ENCODE assay signal across 1 cellular context in the genomic region with DNA sequence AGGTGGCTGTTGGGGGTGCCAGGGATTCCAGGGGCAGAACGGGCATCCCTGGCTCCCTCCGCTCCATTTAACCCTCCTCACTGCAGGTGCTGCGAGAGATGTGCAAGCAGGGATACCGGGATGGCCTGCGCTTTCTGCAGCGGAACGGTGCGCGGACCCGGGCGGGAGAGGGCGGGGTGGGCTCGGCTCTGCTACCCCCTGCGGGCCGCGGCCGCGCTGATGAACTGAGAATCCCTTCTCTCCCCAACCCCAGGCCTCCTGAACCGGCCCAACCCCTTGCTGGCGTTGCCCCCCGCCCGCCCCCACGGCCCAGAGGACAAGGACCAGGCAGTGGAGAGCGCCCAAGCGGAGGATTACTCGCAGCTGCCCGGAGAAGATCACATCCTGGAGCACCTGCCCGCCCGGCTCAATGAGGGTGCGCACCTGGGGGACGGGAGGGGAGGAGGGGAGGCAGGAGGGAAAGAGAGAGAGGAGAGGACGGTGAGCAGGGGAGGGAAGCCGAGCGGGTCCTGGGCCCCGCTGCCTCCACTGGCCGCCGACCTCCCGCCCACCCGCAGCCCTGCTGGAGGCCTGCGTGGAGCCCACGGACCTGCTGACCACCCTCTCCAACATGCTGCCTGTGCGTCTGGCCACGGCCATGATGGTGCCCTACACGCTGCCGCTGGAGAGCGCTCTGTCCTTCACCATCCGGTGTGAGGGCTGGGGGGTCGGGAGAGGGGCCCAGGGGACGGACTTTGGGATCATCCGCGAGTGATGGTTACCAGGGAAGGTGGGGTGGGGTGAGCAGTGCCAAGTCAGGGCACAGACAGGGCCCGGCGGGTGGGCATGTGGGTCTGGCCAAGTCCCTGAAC.
TF ChIP-seq lines count a peak whose summit lies in the region.

No MANE protein-coding gene starts in this region.

TF ChIP-seq in K562, 482 proteins besides CTCF, POLR2A, EP300 and RAD21:
- TF ChIP-seq FOXM1 (IDR thresholded peaks at IDR 0.05; ENCODE audit: low read depth) (no peak), FOXM1 (CRISPR knock-in tag; IDR thresholded peaks at IDR 0.05; ENCODE audit: low read depth) (no peak), HMGN3 (IDR thresholded peaks at IDR 0.05; ENCODE audit: borderline replicate concordance, extremely low read depth, insufficient read length, low read depth, low read length) (peak; percentile 17), TAF15 (IDR thresholded peaks at IDR 0.05; ENCODE audit: low read depth, low read length) (0 out of 2 replicates have a peak, but pooled peaks have one; percentile 69), CBX2 (IDR thresholded peaks at IDR 0.05; ENCODE audit: insufficient read depth, low read length, poor library complexity, severe bottlenecking) (no peak), ZNF696 (CRISPR knock-in tag; conservative IDR thresholded peaks at IDR 0.05) (no peak)
- TF ChIP-seq, protein P1, sequence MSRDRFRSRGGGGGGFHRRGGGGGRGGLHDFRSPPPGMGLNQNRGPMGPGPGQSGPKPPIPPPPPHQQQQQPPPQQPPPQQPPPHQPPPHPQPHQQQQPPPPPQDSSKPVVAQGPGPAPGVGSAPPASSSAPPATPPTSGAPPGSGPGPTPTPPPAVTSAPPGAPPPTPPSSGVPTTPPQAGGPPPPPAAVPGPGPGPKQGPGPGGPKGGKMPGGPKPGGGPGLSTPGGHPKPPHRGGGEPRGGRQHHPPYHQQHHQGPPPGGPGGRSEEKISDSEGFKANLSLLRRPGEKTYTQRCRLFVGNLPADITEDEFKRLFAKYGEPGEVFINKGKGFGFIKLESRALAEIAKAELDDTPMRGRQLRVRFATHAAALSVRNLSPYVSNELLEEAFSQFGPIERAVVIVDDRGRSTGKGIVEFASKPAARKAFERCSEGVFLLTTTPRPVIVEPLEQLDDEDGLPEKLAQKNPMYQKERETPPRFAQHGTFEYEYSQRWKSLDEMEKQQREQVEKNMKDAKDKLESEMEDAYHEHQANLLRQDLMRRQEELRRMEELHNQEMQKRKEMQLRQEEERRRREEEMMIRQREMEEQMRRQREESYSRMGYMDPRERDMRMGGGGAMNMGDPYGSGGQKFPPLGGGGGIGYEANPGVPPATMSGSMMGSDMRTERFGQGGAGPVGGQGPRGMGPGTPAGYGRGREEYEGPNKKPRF (IDR thresholded peaks at IDR 0.05; ENCODE audit: low read depth, low read length) = no peak
- TF ChIP-seq, protein P2, sequence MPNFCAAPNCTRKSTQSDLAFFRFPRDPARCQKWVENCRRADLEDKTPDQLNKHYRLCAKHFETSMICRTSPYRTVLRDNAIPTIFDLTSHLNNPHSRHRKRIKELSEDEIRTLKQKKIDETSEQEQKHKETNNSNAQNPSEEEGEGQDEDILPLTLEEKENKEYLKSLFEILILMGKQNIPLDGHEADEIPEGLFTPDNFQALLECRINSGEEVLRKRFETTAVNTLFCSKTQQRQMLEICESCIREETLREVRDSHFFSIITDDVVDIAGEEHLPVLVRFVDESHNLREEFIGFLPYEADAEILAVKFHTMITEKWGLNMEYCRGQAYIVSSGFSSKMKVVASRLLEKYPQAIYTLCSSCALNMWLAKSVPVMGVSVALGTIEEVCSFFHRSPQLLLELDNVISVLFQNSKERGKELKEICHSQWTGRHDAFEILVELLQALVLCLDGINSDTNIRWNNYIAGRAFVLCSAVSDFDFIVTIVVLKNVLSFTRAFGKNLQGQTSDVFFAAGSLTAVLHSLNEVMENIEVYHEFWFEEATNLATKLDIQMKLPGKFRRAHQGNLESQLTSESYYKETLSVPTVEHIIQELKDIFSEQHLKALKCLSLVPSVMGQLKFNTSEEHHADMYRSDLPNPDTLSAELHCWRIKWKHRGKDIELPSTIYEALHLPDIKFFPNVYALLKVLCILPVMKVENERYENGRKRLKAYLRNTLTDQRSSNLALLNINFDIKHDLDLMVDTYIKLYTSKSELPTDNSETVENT (CRISPR knock-in tag; IDR thresholded peaks at IDR 0.05) = no peak
- TF ChIP-seq, protein P3, sequence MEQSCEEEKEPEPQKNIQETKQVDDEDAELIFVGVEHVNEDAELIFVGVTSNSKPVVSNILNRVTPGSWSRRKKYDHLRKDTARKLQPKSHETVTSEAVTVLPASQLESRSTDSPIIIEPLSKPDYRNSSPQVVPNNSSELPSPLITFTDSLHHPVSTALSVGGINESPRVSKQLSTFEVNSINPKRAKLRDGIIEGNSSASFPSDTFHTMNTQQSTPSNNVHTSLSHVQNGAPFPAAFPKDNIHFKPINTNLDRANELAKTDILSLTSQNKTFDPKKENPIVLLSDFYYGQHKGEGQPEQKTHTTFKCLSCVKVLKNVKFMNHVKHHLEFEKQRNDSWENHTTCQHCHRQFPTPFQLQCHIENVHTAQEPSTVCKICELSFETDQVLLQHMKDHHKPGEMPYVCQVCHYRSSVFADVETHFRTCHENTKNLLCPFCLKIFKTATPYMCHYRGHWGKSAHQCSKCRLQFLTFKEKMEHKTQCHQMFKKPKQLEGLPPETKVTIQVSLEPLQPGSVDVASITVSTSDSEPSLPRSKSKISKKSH (CRISPR knock-in tag; IDR thresholded peaks at IDR 0.05) = no peak
